ENCODE assay signal across 14 cellular contexts in genomic region chr7:133310232-133310852, GRCh38. TPM values are rescaled to one million over a fixed set of nuclear protein-coding genes. Genes with fewer than 3 reads are reported as not detected.
DNase-seq lines count a peak whose midpoint lies in the region; TF ChIP-seq lines count a peak whose summit lies in the region.
"Had no signal": no experiment of that assay in that cellular context is flagged by ENCODE, and none has a peak within 500 bp of the region (broad histone marks: within the 10 kb centered on the region; RNA-seq: fewer than 3 reads in every experiment).

No MANE protein-coding gene starts in this region.

- peak; percentile 15 for DNase-seq in DMS79 treated with DMSO at 0.1 percent for 48 hours (lab: John Stamatoyannopoulos, UW)
- no peak for DNase-seq in DMS79 (lab: John Stamatoyannopoulos, UW)
- peak; percentile 24 for DNase-seq in NCI-H510A treated with DMSO at 0.1 percent for 48 hours (lab: John Stamatoyannopoulos, UW)
- peak; percentile 23 for DNase-seq in fibroblast of peridontal ligament (ENCODE audit: extremely low read depth)
- DNase-seq in skeletal muscle cell (ENCODE audit: low read depth) = peak; percentile 3
- DNase-seq in activated naive CD4-positive, alpha-beta T cell treated with anti-CD3 and anti-CD28 coated beads, Interleukin-2, amount 10 ng/mL, durations not matched to agents 7 days and 5 days = no peak
- DNase-seq in CD14-positive monocyte (ENCODE audit: low spot score) = no peak
- no peak for DNase-seq in activated CD8-positive, alpha-beta memory T cell treated with anti-CD3 and anti-CD28 coated beads, Interleukin-2, amount 50 U/mL, for 4 hours
- DNase-seq: activated naive CD4-positive, alpha-beta T cell treated with anti-CD3 and anti-CD28 coated beads for 36 hours; Calu3; Peyer's patch; stimulated activated CD4-positive, alpha-beta T cell treated with anti-CD3 and anti-CD28 coated beads, Interleukin-15, amount 100 ng/mL, for 24 hours had no signal

- CTCF ChIA-PET in activated naive CD4-positive, alpha-beta T cell treated with anti-CD3 and anti-CD28 coated beads, Interleukin-2, amount 10 ng/mL, durations not matched to agents 7 days and 5 days (lab: Charles Lee) = no interaction called here

- peaks cover 52% of the 10 kb centered on the region for H3K36me3 Mint-ChIP-seq in activated naive CD4-positive, alpha-beta T cell treated with anti-CD3 and anti-CD28 coated beads, Interleukin-2, amount 10 ng/mL, durations not matched to agents 7 days and 5 days
- peaks cover 50 to 60% of the 10 kb centered on the region in 2 donors for H3K36me3 Mint-ChIP-seq in CD14-positive monocyte

- no peak overlapping the region for H3K4me3 ChIP-seq in skeletal muscle cell (ENCODE audit: low read depth, low read length)
- H3K4me3 ChIP-seq: GM12878, Peyer's patch had no signal

- H3K9me3 Mint-ChIP-seq in activated naive CD4-positive, alpha-beta T cell treated with anti-CD3 and anti-CD28 coated beads, Interleukin-2, amount 10 ng/mL, durations not matched to agents 7 days and 5 days = no peaks in the 10 kb centered on the region
- no peaks in the 10 kb centered on the region for H3K9me3 Mint-ChIP-seq in CD14-positive monocyte
- H3K9me3 Mint-ChIP-seq: activated naive CD4-positive, alpha-beta T cell treated with anti-CD3 and anti-CD28 coated beads for 36 hours; T-helper 2 cell treated with Interferon-gamma antibody and Interleukin-4, amounts not matched to agents 5 μg/mL and 100 μg/mL, for 36 hours had no signal

- no peak overlapping the region for H3K4me3 Mint-ChIP-seq in activated naive CD4-positive, alpha-beta T cell treated with anti-CD3 and anti-CD28 coated beads, Interleukin-2, amount 10 ng/mL, durations not matched to agents 7 days and 5 days
- H3K4me3 Mint-ChIP-seq in CD14-positive monocyte = no peak overlapping the region
- H3K4me3 Mint-ChIP-seq: activated naive CD4-positive, alpha-beta T cell treated with anti-CD3 and anti-CD28 coated beads for 36 hours; T-helper 2 cell treated with Interferon-gamma antibody and Interleukin-4, amounts not matched to agents 5 μg/mL and 100 μg/mL, for 36 hours had no signal

- no peak for TF ChIP-seq CTCF in CD14-positive monocyte (IDR thresholded peaks at IDR 0.05)

- no peak overlapping the region for H3K27ac Mint-ChIP-seq in activated naive CD4-positive, alpha-beta T cell treated with anti-CD3 and anti-CD28 coated beads, Interleukin-2, amount 10 ng/mL, durations not matched to agents 7 days and 5 days
- no peak overlapping the region for H3K27ac Mint-ChIP-seq in CD14-positive monocyte
- H3K27ac Mint-ChIP-seq: activated naive CD4-positive, alpha-beta T cell treated with anti-CD3 and anti-CD28 coated beads for 36 hours; T-helper 2 cell treated with Interferon-gamma antibody and Interleukin-4, amounts not matched to agents 5 μg/mL and 100 μg/mL, for 36 hours had no signal

- H3K27me3 Mint-ChIP-seq in activated naive CD4-positive, alpha-beta T cell treated with anti-CD3 and anti-CD28 coated beads, Interleukin-2, amount 10 ng/mL, durations not matched to agents 7 days and 5 days = no peaks in the 10 kb centered on the region
- no peaks in the 10 kb centered on the region for H3K27me3 Mint-ChIP-seq in CD14-positive monocyte (ENCODE audit: low read depth in 3 of 3)

- peaks cover 6% of the 10 kb centered on the region for H3K4me1 Mint-ChIP-seq in activated naive CD4-positive, alpha-beta T cell treated with anti-CD3 and anti-CD28 coated beads, Interleukin-2, amount 10 ng/mL, durations not matched to agents 7 days and 5 days
- H3K4me1 Mint-ChIP-seq in CD14-positive monocyte = no peaks in the 10 kb centered on the region

- intact Hi-C loops in CD14-positive monocyte (cut with micrococcal nuclease) = no loop called here

RNA-seq across cellular contexts. Expression of gene EXOC4, which starts 57.5 kb away (rescaled TPM):
- 10 to 100 TPM; 20.6 to 22.3 TPM for polyA plus RNA-seq in CD14-positive monocyte

Comparison
In these comparisons a context has a peak if more than half of its experiments do, and no peak if none do; other contexts are left out.
1. DNase-seq: peak in DMS79 treated with DMSO at 0.1 percent for 48 hours (single experiment), NCI-H510A treated with DMSO at 0.1 percent for 48 hours (single experiment), fibroblast of peridontal ligament (single experiment) and skeletal muscle cell (single experiment); none in DMS79 (single experiment), activated naive CD4-positive, alpha-beta T cell treated with anti-CD3 and anti-CD28 coated beads, Interleukin-2, amount 10 ng/mL, durations not matched to agents 7 days and 5 days (single experiment), CD14-positive monocyte (single experiment) and activated CD8-positive, alpha-beta memory T cell treated with anti-CD3 and anti-CD28 coated beads, Interleukin-2, amount 50 U/mL, for 4 hours (single experiment).